24 cellular contexts compared by ENCODE assay signal in genomic region chr2:21617885-21618434, GRCh38.
DNase-seq lines count a peak whose midpoint lies in the region; ATAC-seq, FAIRE-seq and TF ChIP-seq lines count a peak whose summit lies in the region.
"Had no signal": no experiment of that assay in that cellular context is flagged by ENCODE, and none has a peak within 500 bp of the region (broad histone marks: within the 10 kb centered on the region; RNA-seq: fewer than 3 reads in every experiment).

No MANE protein-coding gene starts in this region.

- no peak overlapping the region for H2AK5ac ChIP-seq in neuronal stem cell (ENCODE audit: low read depth, low read length)

- no peak for FAIRE-seq in HepG2 (lab: Jason Lieb, UNC)
- FAIRE-seq: A549, D721Med, G401.6, GM12891, GM19239 had no signal

- H2BK15ac ChIP-seq in neuronal stem cell (ENCODE audit: low read length), result no peak overlapping the region

- H2BK120ac ChIP-seq in neuronal stem cell (ENCODE audit: low read depth, low read length), result no peak overlapping the region

- TF ChIP-seq POLR2A in HepG2 (IDR thresholded peaks at IDR 0.05; ENCODE audit: insufficient read depth in 1 of 2, low read depth in 2 of 2, low read length in 2 of 2) (no peak), right lobe of liver (IDR thresholded peaks at IDR 0.05) (no peak)

- no peak overlapping the region for H3K27ac ChIP-seq in HepG2 (ENCODE audit: extremely low read length, insufficient read depth, low read length)
- H3K27ac ChIP-seq in right lobe of liver, result no peak overlapping the region
- H3K27ac ChIP-seq in neuronal stem cell (replicated peaks; ENCODE audit: low read length), result no peak overlapping the region
- H3K27ac ChIP-seq: 22Rv1; A549; BLaER1 treated with 17β-estradiol and CSF1 and Interleukin-3, amounts not matched to agents 10 nM and 100 nM; C4-2B had no signal

- H3K4me2 ChIP-seq in HepG2 (ENCODE audit: low read depth, low read length) (no peak overlapping the region), neuronal stem cell (ENCODE audit: insufficient read depth, low read length, poor library complexity, severe bottlenecking) (no peak overlapping the region)
- H3K4me2 ChIP-seq: A549; BLaER1 treated with 17β-estradiol and CSF1 and Interleukin-3, amounts not matched to agents 10 nM and 100 nM had no signal

- peak overlapping the region; percentile 21 for H3K14ac ChIP-seq in neuronal stem cell (ENCODE audit: low read length)

- H3K23ac ChIP-seq in neuronal stem cell (ENCODE audit: low read depth, low read length, poor library complexity), result no peak overlapping the region

- no peak overlapping the region for H3K27ac Mint-ChIP-seq in WTC11
- H3K27ac Mint-ChIP-seq: B cell; CD4-positive, alpha-beta T cell; CD8-positive, alpha-beta T cell had no signal

- TF ChIP-seq RAD21 in HepG2 (CRISPR knock-in tag; IDR thresholded peaks at IDR 0.05), result no peak

- no TSS peak for BruUV-seq in HepG2 (replicated peaks; lab: Mats Ljungman, UMichigan)

- no peak overlapping the region for H3K18ac ChIP-seq in neuronal stem cell (ENCODE audit: low read length)

- no peaks in the 10 kb centered on the region for H3K36me3 ChIP-seq in HepG2 (replicated peaks in 1 of 2; ENCODE audit: control insufficient read depth in 1 of 2, insufficient read depth in 2 of 2, low read length in 2 of 2)
- H3K36me3 ChIP-seq in right lobe of liver, result no peaks in the 10 kb centered on the region
- no peaks in the 10 kb centered on the region for H3K36me3 ChIP-seq in neuronal stem cell (replicated peaks in 1 of 2; ENCODE audit: control insufficient read depth in 2 of 2, insufficient read depth in 2 of 2, low read length in 2 of 2)
- H3K36me3 ChIP-seq: BLaER1 treated with 17β-estradiol and CSF1 and Interleukin-3, amounts not matched to agents 10 nM and 100 nM had no signal

- no peak overlapping the region for H2BK12ac ChIP-seq in neuronal stem cell (ENCODE audit: low read length)

- TF ChIP-seq EP300 in HepG2 (IDR thresholded peaks at IDR 0.05; ENCODE audit: low read depth in 2 of 2, low read length in 2 of 2) (no peak), HepG2 (CRISPR knock-in tag; IDR thresholded peaks at IDR 0.05; ENCODE audit: borderline replicate concordance) (no peak)

- H3K9me3 ChIP-seq in HepG2 (ENCODE audit: low read length), result no peaks in the 10 kb centered on the region
- no peaks in the 10 kb centered on the region for H3K9me3 ChIP-seq in right lobe of liver
- H3K9me3 ChIP-seq in neuronal stem cell (replicated peaks in 1 of 2; ENCODE audit: control insufficient read depth in 2 of 2, insufficient read depth in 1 of 2, low read depth in 1 of 2, low read length in 2 of 2), result no peaks in the 10 kb centered on the region

- no peak for ATAC-seq in HepG2
- no peak for ATAC-seq in right lobe of liver
- peak; percentile 62 for ATAC-seq in WTC11
- no peak for ATAC-seq in HG03159 (IDR thresholded peaks at IDR 0.05; ENCODE audit: unreplicated experiment)
- ATAC-seq in HG03439 (IDR thresholded peaks at IDR 0.05; ENCODE audit: unreplicated experiment), result no peak
- ATAC-seq: A549; CD8-positive, alpha-beta T cell had no signal

- H3K9ac ChIP-seq in HepG2 (ENCODE audit: insufficient read depth, low read depth, low read length) (no peak overlapping the region), neuronal stem cell (ENCODE audit: low read depth, low read length, poor library complexity) (no peak overlapping the region)
- H3K9ac ChIP-seq: BLaER1 treated with 17β-estradiol and CSF1 and Interleukin-3, amounts not matched to agents 10 nM and 100 nM had no signal

- H3K79me2 ChIP-seq in HepG2 (ENCODE audit: insufficient read depth, low read length), result no peaks in the 10 kb centered on the region

- no peak overlapping the region for H2AFZ ChIP-seq in HepG2 (ENCODE audit: low read length)
- no peak overlapping the region for H2AFZ ChIP-seq in neuronal stem cell (ENCODE audit: low read length)

- H2BK5ac ChIP-seq in neuronal stem cell (ENCODE audit: low read length), result no peak overlapping the region

- CTCF ChIA-PET in HepG2 (lab: Yijun Ruan, JAX; ENCODE audit: low intra/inter-chr PET ratio, low total read pairs), result no interaction called here
- CTCF ChIA-PET in WTC11 (lab: Charles Lee), result no interaction called here

- H4K8ac ChIP-seq in neuronal stem cell (ENCODE audit: low read depth, low read length), result no peak overlapping the region

- POLR2A ChIA-PET in HepG2 (lab: Yijun Ruan, JAX), result no interaction called here
- POLR2A ChIA-PET in WTC11 (lab: Charles Lee), result no interaction called here

- H4K20me1 ChIP-seq in HepG2 (ENCODE audit: insufficient read depth, low read length), result no peaks in the 10 kb centered on the region
- H4K20me1 ChIP-seq: BLaER1 treated with 17β-estradiol and CSF1 and Interleukin-3, amounts not matched to agents 10 nM and 100 nM had no signal

- DNase-seq in HepG2 (ENCODE audit: low spot score) (no peak), right lobe of liver (no peak), WTC11 (ENCODE audit: low spot score) (no peak), foreskin melanocyte (peak; percentile 81), neuronal stem cell (ENCODE audit: low spot score) (no peak), SW480 (ENCODE audit: low spot score) (no peak)
- DNase-seq: AML-193; Caco-2; Calu3; CD4-positive, alpha-beta T cell; CD8-positive, alpha-beta T cell; DMS79 treated with DMSO at 0.1 percent for 48 hours; GF-D8 had no signal

- H3K4me1 ChIP-seq in HepG2 (ENCODE audit: insufficient read depth, low read length) (no peaks in the 10 kb centered on the region), right lobe of liver (no peaks in the 10 kb centered on the region), neuronal stem cell (ENCODE audit: control insufficient read depth in 2 of 2, insufficient read depth in 1 of 2, low read depth in 1 of 2, low read length in 2 of 2) (no peaks in the 10 kb centered on the region)
- H3K4me1 ChIP-seq: A549, Caco-2 had no signal

- intact Hi-C loops in HepG2 (cut with micrococcal nuclease; ENCODE audit: unreplicated experiment) (no loop called here), right lobe of liver (cut with DNase I) (no loop called here)

- H3K27me3 ChIP-seq in HepG2 (ENCODE audit: control insufficient read depth in 1 of 2, insufficient read depth in 2 of 2, low read length in 2 of 2), result peaks cover 0 to under 1% of the 10 kb centered on the region in 2 experiments; a peak in 1 of 5 replicates
- no peaks in the 10 kb centered on the region for H3K27me3 ChIP-seq in right lobe of liver
- H3K27me3 ChIP-seq in neuronal stem cell (ENCODE audit: control insufficient read depth in 3 of 3, insufficient read depth in 3 of 3, low read depth in 1 of 3, low read length in 3 of 3), result no peaks in the 10 kb centered on the region
- H3K27me3 ChIP-seq: BLaER1 treated with 17β-estradiol and CSF1 and Interleukin-3, amounts not matched to agents 10 nM and 100 nM had no signal

- WGBS in HepG2 (ENCODE audit: low lambda C conversion rate), result 0% methylated on average over 5 of the region's 5 CpGs
- 68% methylated on average over 4 of the region's 5 CpGs for WGBS in right lobe of liver (ENCODE audit: insufficient coverage, low coverage, low lambda C conversion rate, missing lambda C conversion rate)
- no CpG with 5 or more reads among the region's 5 CpGs for WGBS in neuronal stem cell (ENCODE audit: extremely low coverage in 2 of 2, insufficient read length in 2 of 2, insufficient replicate concordance in 1 of 2), 2 donors

- H3K4me3 ChIP-seq in HepG2 (replicated peaks in 1 of 3; ENCODE audit: insufficient read depth in 1 of 3, low read depth in 2 of 3, low read length in 3 of 3), result no peak overlapping the region
- no peak overlapping the region for H3K4me3 ChIP-seq in right lobe of liver
- no peak overlapping the region for H3K4me3 ChIP-seq in neuronal stem cell (ENCODE audit: low read length in 2 of 2)
- H3K4me3 ChIP-seq: A549; BLaER1 treated with 17β-estradiol and CSF1 and Interleukin-3, amounts not matched to agents 10 nM and 100 nM had no signal

- no peak overlapping the region for H3K4ac ChIP-seq in neuronal stem cell (ENCODE audit: low read length)

- H3K9me3 Mint-ChIP-seq in WTC11, result peaks cover 22% of the 10 kb centered on the region

- no peak overlapping the region for H4K91ac ChIP-seq in neuronal stem cell (ENCODE audit: low read depth, low read length, poor library complexity)

- no peaks in the 10 kb centered on the region for H3K27me3 Mint-ChIP-seq in WTC11 (ENCODE audit: low read depth)
- H3K27me3 Mint-ChIP-seq: B cell; CD4-positive, alpha-beta T cell had no signal

- H3K4me1 Mint-ChIP-seq in WTC11, result peaks cover 5% of the 10 kb centered on the region; the same call in 1 of the 2 replicates
- H3K4me1 Mint-ChIP-seq: B cell had no signal

- peaks cover 5% of the 10 kb centered on the region; the same call in 1 of the 2 replicates for H3K36me3 Mint-ChIP-seq in WTC11
- H3K36me3 Mint-ChIP-seq: CD8-positive, alpha-beta T cell had no signal

- no peaks in the 10 kb centered on the region for H3K79me1 ChIP-seq in neuronal stem cell (ENCODE audit: low read depth, low read length)

- no peak for TF ChIP-seq CTCF in HepG2 (CRISPR knock-in tag; IDR thresholded peaks at IDR 0.05)
- no peak for TF ChIP-seq CTCF in right lobe of liver (IDR thresholded peaks at IDR 0.05)
- TF ChIP-seq CTCF in WTC11 (IDR thresholded peaks at IDR 0.05), result no peak

- in situ Hi-C loops in HepG2 (cut with HindIII; ENCODE audit: extremely low pct_ligation_motif_present, low pct_unique_long_range_greater_than_20kb), result no loop called here

- H3K4me3 Mint-ChIP-seq in WTC11, result no peak overlapping the region
- H3K4me3 Mint-ChIP-seq: B cell; CD4-positive, alpha-beta T cell; CD8-positive, alpha-beta T cell had no signal

TF ChIP-seq in HepG2, 621 proteins besides CTCF, POLR2A, EP300 and RAD21 (continues in another document):
- no peak for TF ChIP-seq CBX1 (IDR thresholded peaks at IDR 0.05; ENCODE audit: low read depth)

TF ChIP-seq in WTC11, 78 proteins besides CTCF, POLR2A, EP300 and RAD21:
- TF ChIP-seq ETV6 (CRISPR knock-in tag; IDR thresholded peaks at IDR 0.05), result no peak
